Comparison of ENCODE assay signal across 24 cellular contexts in genomic region chr1:114208106-114208505, GRCh38. TPM values are rescaled to one million over a fixed set of nuclear protein-coding genes. Genes with fewer than 3 reads are reported as not detected.
DNase-seq lines count a peak whose midpoint lies in the region; ATAC-seq and TF ChIP-seq lines count a peak whose summit lies in the region.
"Had no signal": no experiment of that assay in that cellular context is flagged by ENCODE, and none has a peak within 500 bp of the region (broad histone marks: within the 10 kb centered on the region; RNA-seq: fewer than 3 reads in every experiment).

No MANE protein-coding gene starts in this region.

- no peaks in the 10 kb centered on the region for H3K36me3 ChIP-seq in mesenchymal stem cell (ENCODE audit: control insufficient read depth in 1 of 2, insufficient read depth in 2 of 2, low read depth in 1 of 2, low read length in 2 of 2)
- H3K36me3 ChIP-seq: HAP-1, MG63 had no signal

- H3K9me3 Mint-ChIP-seq in H9, result no peaks in the 10 kb centered on the region
- no peaks in the 10 kb centered on the region for H3K9me3 Mint-ChIP-seq in stimulated activated memory B cell treated with anti-CD40 and anti-IgM and Interleukin-4, amounts not matched to agents 10 μg/mL and 1 μg/mL and 100 μg/mL, for 72 hours
- H3K9me3 Mint-ChIP-seq: HFFc6 had no signal

- H3K4me3 ChIP-seq in mesenchymal stem cell (ENCODE audit: insufficient read depth in 1 of 2, low read depth in 1 of 2, low read length in 2 of 2), result no peak overlapping the region
- H3K4me3 ChIP-seq: A549, HAP-1, MG63 had no signal

- no peaks in the 10 kb centered on the region for H4K20me1 ChIP-seq in H9 (ENCODE audit: control insufficient read depth, insufficient read depth, insufficient read length)

- H2BK20ac ChIP-seq in H9 (ENCODE audit: low read depth, low read length, poor library complexity, severe bottlenecking), result no peak overlapping the region

- no peaks in the 10 kb centered on the region for H3K9me3 ChIP-seq in H9 (ENCODE audit: control insufficient read depth, low read depth, low read length)
- H3K9me3 ChIP-seq in mesenchymal stem cell (ENCODE audit: control insufficient read depth, low read length), result no peaks in the 10 kb centered on the region
- H3K9me3 ChIP-seq: A549, HAP-1, MG63 had no signal

- H3K4ac ChIP-seq in H9 (ENCODE audit: low read depth, low read length), result no peak overlapping the region
- no peak overlapping the region for H3K4ac ChIP-seq in mesenchymal stem cell (ENCODE audit: low read depth in 1 of 2, low read length in 2 of 2)

- H3K79me2 ChIP-seq in H9 (ENCODE audit: insufficient read depth, low read length), result no peaks in the 10 kb centered on the region

- H3K18ac ChIP-seq in H9 (ENCODE audit: insufficient read length, low read depth, low read length) (no peak overlapping the region), mesenchymal stem cell (ENCODE audit: low read depth in 1 of 2, low read length in 2 of 2) (no peak overlapping the region)

- no peak overlapping the region for H3K4me2 ChIP-seq in H9 (ENCODE audit: insufficient read depth, insufficient read length, low read length)
- no peak overlapping the region for H3K4me2 ChIP-seq in mesenchymal stem cell (ENCODE audit: low read length, poor library complexity, severe bottlenecking)
- H3K4me2 ChIP-seq: A549 had no signal

- H2AK5ac ChIP-seq in H9 (ENCODE audit: insufficient read length, low read length), result no peak overlapping the region
- H2AK5ac ChIP-seq in mesenchymal stem cell (ENCODE audit: low read length, severe bottlenecking), result no peak overlapping the region

- H3T11ph ChIP-seq in H9 (ENCODE audit: low read length), result no peak overlapping the region

- DNase-seq in NCI-H82 (lab: John Stamatoyannopoulos, UW), result peak; percentile 28
- no peak for DNase-seq in NCI-H82 treated with DMSO at 0.1 percent for 48 hours (lab: John Stamatoyannopoulos, UW; ENCODE audit: unreplicated experiment)
- DNase-seq in H9, result peak; percentile 15
- DNase-seq in mesenchymal stem cell, result no peak
- DNase-seq: C1 segment of cervical spinal cord; CD4-positive, alpha-beta memory T cell; COR-L47; DMS79; GF-D8; HFFc6; KBM-7; MG63; NCI-H2081 treated with DMSO at 0.1 percent for 48 hours; NCI-H2227 treated with DMSO at 0.1 percent for 48 hours; NCI-H526 treated with DMSO at 0.1 percent for 48 hours; NK-92 treated with Interleukin-12 subunit alpha and Interleukin-12 subunit beta, amount 100 ng/mL, for 24 hours; PC-3 had no signal

- no peak overlapping the region for H2BK5ac ChIP-seq in H9 (ENCODE audit: insufficient read length, low read length)
- no peak overlapping the region for H2BK5ac ChIP-seq in mesenchymal stem cell (ENCODE audit: low read depth, low read length, poor library complexity, severe bottlenecking)

- H2BK120ac ChIP-seq in H9 (ENCODE audit: low read depth, low read length, poor library complexity, severe bottlenecking), result no peak overlapping the region
- H2BK120ac ChIP-seq in mesenchymal stem cell (ENCODE audit: low read depth, low read length), result no peak overlapping the region

- H3K27me3 Mint-ChIP-seq in H9 (ENCODE audit: low read depth), result peaks cover 57% of the 10 kb centered on the region
- peaks cover 49% of the 10 kb centered on the region for H3K27me3 Mint-ChIP-seq in stimulated activated memory B cell treated with anti-CD40 and anti-IgM and Interleukin-4, amounts not matched to agents 10 μg/mL and 1 μg/mL and 100 μg/mL, for 72 hours

- H3K27me3 ChIP-seq in H9 (ENCODE audit: insufficient read depth, low read length) (no peaks in the 10 kb centered on the region; the same call in 1 of the 2 replicates), mesenchymal stem cell (ENCODE audit: control insufficient read depth in 1 of 2, insufficient read depth in 1 of 2, low read length in 2 of 2) (peaks cover 73 to 84% of the 10 kb centered on the region in 2 experiments)

- no peaks in the 10 kb centered on the region for H3K4me1 ChIP-seq in H9 (ENCODE audit: insufficient read depth, low read length)
- H3K4me1 ChIP-seq in mesenchymal stem cell (ENCODE audit: control insufficient read depth, insufficient read depth, low read depth, low read length), result no peaks in the 10 kb centered on the region
- H3K4me1 ChIP-seq: A549, HAP-1 had no signal

- no peak overlapping the region; a peak in 1 of 7 replicates for H3K27ac Mint-ChIP-seq in H9
- H3K27ac Mint-ChIP-seq in stimulated activated memory B cell treated with anti-CD40 and anti-IgM and Interleukin-4, amounts not matched to agents 10 μg/mL and 1 μg/mL and 100 μg/mL, for 72 hours, result no peak overlapping the region
- H3K27ac Mint-ChIP-seq: CD4-positive, alpha-beta memory T cell; HFFc6 had no signal

- no peak overlapping the region for H4K91ac ChIP-seq in H9 (ENCODE audit: insufficient read length, low read depth, low read length)
- no peak overlapping the region for H4K91ac ChIP-seq in mesenchymal stem cell (ENCODE audit: low read length)

- H3K79me1 ChIP-seq in H9 (ENCODE audit: insufficient read depth, low read depth, low read length, poor library complexity, severe bottlenecking) (no peaks in the 10 kb centered on the region), mesenchymal stem cell (replicated peaks; ENCODE audit: low read length, poor library complexity, severe bottlenecking) (no peaks in the 10 kb centered on the region)

- no peak overlapping the region for H3K4me3 Mint-ChIP-seq in H9
- H3K4me3 Mint-ChIP-seq in stimulated activated memory B cell treated with anti-CD40 and anti-IgM and Interleukin-4, amounts not matched to agents 10 μg/mL and 1 μg/mL and 100 μg/mL, for 72 hours, result no peak overlapping the region
- H3K4me3 Mint-ChIP-seq: HFFc6 had no signal

- no peak overlapping the region for H3K14ac ChIP-seq in H9 (ENCODE audit: insufficient read depth, low read length)
- H3K14ac ChIP-seq in mesenchymal stem cell (ENCODE audit: low read length in 2 of 2), result peak overlapping the region in 1 of 2 experiments; percentile 72

- H3K23me2 ChIP-seq in H9 (ENCODE audit: insufficient read length, low read depth, low read length, poor library complexity, severe bottlenecking), result no peaks in the 10 kb centered on the region

- H3K9ac ChIP-seq in H9 (ENCODE audit: extremely low read depth, insufficient read length, low read length) (no peak overlapping the region), mesenchymal stem cell (ENCODE audit: low read length) (no peak overlapping the region)

- H3K56ac ChIP-seq in H9 (ENCODE audit: insufficient read length, low read depth, low read length), result no peak overlapping the region

- H2AFZ ChIP-seq in H9 (ENCODE audit: low read length), result no peak overlapping the region
- H2AFZ ChIP-seq in mesenchymal stem cell (ENCODE audit: low read depth, low read length), result peak overlapping the region; percentile 64

- no peak overlapping the region for H3K27ac ChIP-seq in H9 (ENCODE audit: insufficient read length, low read depth, low read length)
- no peak overlapping the region for H3K27ac ChIP-seq in mesenchymal stem cell (ENCODE audit: low read length, poor library complexity, severe bottlenecking)
- H3K27ac ChIP-seq: A549 had no signal

- no peak for TF ChIP-seq CTCF in H9 (conservative IDR thresholded peaks at IDR 0.05)

- no peak overlapping the region for H3K23ac ChIP-seq in H9 (ENCODE audit: insufficient read length, low read depth, low read length)
- H3K23ac ChIP-seq in mesenchymal stem cell (ENCODE audit: low read length in 2 of 2), result no peak overlapping the region

- ATAC-seq in stimulated activated memory B cell treated with anti-CD40 and anti-IgM and Interleukin-4, amounts not matched to agents 10 μg/mL and 1 μg/mL and 100 μg/mL, for 72 hours, result peak; percentile 18
- ATAC-seq in GM21723 (IDR thresholded peaks at IDR 0.05; ENCODE audit: unreplicated experiment), result no peak
- ATAC-seq in GM18868 (IDR thresholded peaks at IDR 0.05; ENCODE audit: unreplicated experiment), result no peak
- ATAC-seq: A549, PC-3, SK-N-SH treated with all-trans-retinoic acid at 6 μM for 48 hours had no signal

- H2BK12ac ChIP-seq in H9 (ENCODE audit: insufficient read length, low read depth, low read length), result no peak overlapping the region
- H2BK12ac ChIP-seq in mesenchymal stem cell (ENCODE audit: low read length in 2 of 2), result no peak overlapping the region

- no CpG with 5 or more reads among the region's 4 CpGs for WGBS in H9 (ENCODE audit: extremely low coverage, insufficient read length, low lambda C conversion rate)
- 62% methylated on average over 4 of the region's 4 CpGs for WGBS in mesenchymal stem cell

- no peak overlapping the region for H4K5ac ChIP-seq in H9 (ENCODE audit: insufficient read length, low read depth, low read length)

- no peaks in the 10 kb centered on the region for H3K36me3 Mint-ChIP-seq in H9 (ENCODE audit: insufficient read depth in 1 of 3, low read depth in 3 of 3)
- H3K36me3 Mint-ChIP-seq in stimulated activated memory B cell treated with anti-CD40 and anti-IgM and Interleukin-4, amounts not matched to agents 10 μg/mL and 1 μg/mL and 100 μg/mL, for 72 hours, result no peaks in the 10 kb centered on the region
- H3K36me3 Mint-ChIP-seq: CD4-positive, alpha-beta memory T cell had no signal

- peaks cover 7 to 14% of the 10 kb centered on the region in 2 experiments for H3K4me1 Mint-ChIP-seq in H9
- H3K4me1 Mint-ChIP-seq in stimulated activated memory B cell treated with anti-CD40 and anti-IgM and Interleukin-4, amounts not matched to agents 10 μg/mL and 1 μg/mL and 100 μg/mL, for 72 hours, result no peaks in the 10 kb centered on the region

- H4K8ac ChIP-seq in H9 (replicated peaks; ENCODE audit: insufficient read length, low read depth, low read length) (no peak overlapping the region), mesenchymal stem cell (ENCODE audit: low read length) (no peak overlapping the region)

- H2BK15ac ChIP-seq in H9 (ENCODE audit: low read depth, low read length) (no peak overlapping the region), mesenchymal stem cell (ENCODE audit: low read depth, poor library complexity, severe bottlenecking) (no peak overlapping the region)

RNA-seq across cellular contexts. Expression of gene SYT6, which starts 54.4 kb away (rescaled TPM):
- 71.2 and 77.2 TPM in 2 replicates for total RNA-seq in H9 (2021)
- polyA plus RNA-seq in mesenchymal stem cell (2013, experiment 1 of 2), result not detected
- polyA plus RNA-seq in mesenchymal stem cell (2013, experiment 2 of 2), result not detected
- total RNA-seq: CD4-positive, alpha-beta memory T cell; HFFc6; NCI-H460; PC-3 had no signal
- polyA plus RNA-seq: CD4-positive, alpha-beta memory T cell had no signal

Comparison
In these comparisons a context has a peak if more than half of its experiments do, and no peak if none do; other contexts are left out.
1. DNase-seq: peak in NCI-H82 (single experiment) and H9 (single experiment); none in NCI-H82 treated with DMSO at 0.1 percent for 48 hours (single experiment) and mesenchymal stem cell (single experiment).